1 cellular context compared by ENCODE assay signal in genomic region chr19:47112664-47113445, GRCh38.
TF ChIP-seq lines count a peak whose summit lies in the region.

No MANE protein-coding gene starts in this region.

TF ChIP-seq in HepG2, 621 proteins besides CTCF, POLR2A, EP300 and RAD21 (continued from another document and continues in another):
- TF ChIP-seq, protein P1, sequence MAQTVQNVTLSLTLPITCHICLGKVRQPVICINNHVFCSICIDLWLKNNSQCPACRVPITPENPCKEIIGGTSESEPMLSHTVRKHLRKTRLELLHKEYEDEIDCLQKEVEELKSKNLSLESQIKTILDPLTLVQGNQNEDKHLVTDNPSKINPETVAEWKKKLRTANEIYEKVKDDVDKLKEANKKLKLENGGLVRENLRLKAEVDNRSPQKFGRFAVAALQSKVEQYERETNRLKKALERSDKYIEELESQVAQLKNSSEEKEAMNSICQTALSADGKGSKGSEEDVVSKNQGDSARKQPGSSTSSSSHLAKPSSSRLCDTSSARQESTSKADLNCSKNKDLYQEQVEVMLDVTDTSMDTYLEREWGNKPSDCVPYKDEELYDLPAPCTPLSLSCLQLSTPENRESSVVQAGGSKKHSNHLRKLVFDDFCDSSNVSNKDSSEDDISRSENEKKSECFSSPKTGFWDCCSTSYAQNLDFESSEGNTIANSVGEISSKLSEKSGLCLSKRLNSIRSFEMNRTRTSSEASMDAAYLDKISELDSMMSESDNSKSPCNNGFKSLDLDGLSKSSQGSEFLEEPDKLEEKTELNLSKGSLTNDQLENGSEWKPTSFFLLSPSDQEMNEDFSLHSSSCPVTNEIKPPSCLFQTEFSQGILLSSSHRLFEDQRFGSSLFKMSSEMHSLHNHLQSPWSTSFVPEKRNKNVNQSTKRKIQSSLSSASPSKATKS (CRISPR knock-in tag; IDR thresholded peaks at IDR 0.05): no peak
- no peak for TF ChIP-seq STAT6 (CRISPR knock-in tag; IDR thresholded peaks at IDR 0.05; ENCODE audit: borderline replicate concordance)
- TF ChIP-seq JUND (CRISPR knock-in tag; IDR thresholded peaks at IDR 0.05): 0 out of 2 replicates have a peak, but pooled peaks have one; percentile 22
- TF ChIP-seq ZNF263 (CRISPR knock-in tag; IDR thresholded peaks at IDR 0.05): peak; percentile 58; the same call in 1 of the 2 replicates
- TF ChIP-seq KDM1A (CRISPR knock-in tag; IDR thresholded peaks at IDR 0.05): no peak
- TF ChIP-seq GTF3A (CRISPR knock-in tag; conservative IDR thresholded peaks at IDR 0.05): no peak
- no peak for TF ChIP-seq ZNF10 (CRISPR knock-in tag; IDR thresholded peaks at IDR 0.05; ENCODE audit: borderline replicate concordance, low read depth)
- no peak for TF ChIP-seq SNRNP70 (IDR thresholded peaks at IDR 0.05; ENCODE audit: low read depth, low read length)
- TF ChIP-seq NFYC (CRISPR knock-in tag; IDR thresholded peaks at IDR 0.05): 0 out of 2 replicates have a peak, but pooled peaks have one; percentile 30
- TF ChIP-seq, protein P2, sequence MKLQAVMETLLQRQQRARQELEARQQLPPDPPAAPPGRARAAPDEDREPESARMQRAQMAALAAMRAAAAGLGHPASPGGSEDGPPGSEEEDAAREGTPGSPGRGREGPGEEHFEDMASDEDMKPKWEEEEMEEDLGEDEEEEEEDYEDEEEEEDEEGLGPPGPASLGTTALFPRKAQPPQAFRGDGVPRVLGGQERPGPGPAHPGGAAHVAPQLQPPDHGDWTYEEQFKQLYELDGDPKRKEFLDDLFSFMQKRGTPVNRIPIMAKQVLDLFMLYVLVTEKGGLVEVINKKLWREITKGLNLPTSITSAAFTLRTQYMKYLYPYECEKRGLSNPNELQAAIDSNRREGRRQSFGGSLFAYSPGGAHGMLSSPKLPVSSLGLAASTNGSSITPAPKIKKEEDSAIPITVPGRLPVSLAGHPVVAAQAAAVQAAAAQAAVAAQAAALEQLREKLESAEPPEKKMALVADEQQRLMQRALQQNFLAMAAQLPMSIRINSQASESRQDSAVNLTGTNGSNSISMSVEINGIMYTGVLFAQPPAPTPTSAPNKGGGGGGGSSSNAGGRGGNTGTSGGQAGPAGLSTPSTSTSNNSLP (IDR thresholded peaks at IDR 0.05; ENCODE audit: low read depth, low read length): no peak
- TF ChIP-seq ZNF383 (CRISPR knock-in tag; IDR thresholded peaks at IDR 0.05; ENCODE audit: borderline replicate concordance): no peak
- TF ChIP-seq ZNF841 (CRISPR knock-in tag; IDR thresholded peaks at IDR 0.05; ENCODE audit: borderline replicate concordance): 0 out of 2 replicates have a peak, but pooled peaks have one; percentile 78
- TF ChIP-seq THRA (CRISPR knock-in tag; IDR thresholded peaks at IDR 0.05; ENCODE audit: borderline replicate concordance): no peak; the same call in 1 of the 2 replicates
- TF ChIP-seq, protein P3, sequence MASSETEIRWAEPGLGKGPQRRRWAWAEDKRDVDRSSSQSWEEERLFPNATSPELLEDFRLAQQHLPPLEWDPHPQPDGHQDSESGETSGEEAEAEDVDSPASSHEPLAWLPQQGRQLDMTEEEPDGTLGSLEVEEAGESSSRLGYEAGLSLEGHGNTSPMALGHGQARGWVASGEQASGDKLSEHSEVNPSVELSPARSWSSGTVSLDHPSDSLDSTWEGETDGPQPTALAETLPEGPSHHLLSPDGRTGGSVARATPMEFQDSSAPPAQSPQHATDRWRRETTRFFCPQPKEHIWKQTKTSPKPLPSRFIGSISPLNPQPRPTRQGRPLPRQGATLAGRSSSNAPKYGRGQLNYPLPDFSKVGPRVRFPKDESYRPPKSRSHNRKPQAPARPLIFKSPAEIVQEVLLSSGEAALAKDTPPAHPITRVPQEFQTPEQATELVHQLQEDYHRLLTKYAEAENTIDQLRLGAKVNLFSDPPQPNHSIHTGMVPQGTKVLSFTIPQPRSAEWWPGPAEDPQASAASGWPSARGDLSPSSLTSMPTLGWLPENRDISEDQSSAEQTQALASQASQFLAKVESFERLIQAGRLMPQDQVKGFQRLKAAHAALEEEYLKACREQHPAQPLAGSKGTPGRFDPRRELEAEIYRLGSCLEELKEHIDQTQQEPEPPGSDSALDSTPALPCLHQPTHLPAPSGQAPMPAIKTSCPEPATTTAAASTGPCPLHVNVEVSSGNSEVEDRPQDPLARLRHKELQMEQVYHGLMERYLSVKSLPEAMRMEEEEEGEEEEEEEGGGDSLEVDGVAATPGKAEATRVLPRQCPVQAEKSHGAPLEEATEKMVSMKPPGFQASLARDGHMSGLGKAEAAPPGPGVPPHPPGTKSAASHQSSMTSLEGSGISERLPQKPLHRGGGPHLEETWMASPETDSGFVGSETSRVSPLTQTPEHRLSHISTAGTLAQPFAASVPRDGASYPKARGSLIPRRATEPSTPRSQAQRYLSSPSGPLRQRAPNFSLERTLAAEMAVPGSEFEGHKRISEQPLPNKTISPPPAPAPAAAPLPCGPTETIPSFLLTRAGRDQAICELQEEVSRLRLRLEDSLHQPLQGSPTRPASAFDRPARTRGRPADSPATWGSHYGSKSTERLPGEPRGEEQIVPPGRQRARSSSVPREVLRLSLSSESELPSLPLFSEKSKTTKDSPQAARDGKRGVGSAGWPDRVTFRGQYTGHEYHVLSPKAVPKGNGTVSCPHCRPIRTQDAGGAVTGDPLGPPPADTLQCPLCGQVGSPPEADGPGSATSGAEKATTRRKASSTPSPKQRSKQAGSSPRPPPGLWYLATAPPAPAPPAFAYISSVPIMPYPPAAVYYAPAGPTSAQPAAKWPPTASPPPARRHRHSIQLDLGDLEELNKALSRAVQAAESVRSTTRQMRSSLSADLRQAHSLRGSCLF (CRISPR knock-in tag; IDR thresholded peaks at IDR 0.05; ENCODE audit: borderline replicate concordance): no peak
- no peak for TF ChIP-seq TEAD2 (CRISPR knock-in tag; IDR thresholded peaks at IDR 0.05)
- no peak for TF ChIP-seq SMC3 (IDR thresholded peaks at IDR 0.05; ENCODE audit: low read length)
- TF ChIP-seq HIC2 (CRISPR knock-in tag; IDR thresholded peaks at IDR 0.05; ENCODE audit: low read depth): no peak
- TF ChIP-seq ZNF589 (CRISPR knock-in tag; conservative IDR thresholded peaks at IDR 0.05): no peak
- TF ChIP-seq CREB3 (CRISPR knock-in tag; IDR thresholded peaks at IDR 0.05): no peak
- TF ChIP-seq PLRG1 (conservative IDR thresholded peaks at IDR 0.05): no peak
- TF ChIP-seq KLF9 (CRISPR knock-in tag; IDR thresholded peaks at IDR 0.05; ENCODE audit: low read depth): no peak
- TF ChIP-seq ZNF350 (CRISPR knock-in tag; IDR thresholded peaks at IDR 0.05; ENCODE audit: borderline replicate concordance, low read depth): peak; percentile 75
- TF ChIP-seq ZNF234 (CRISPR knock-in tag; conservative IDR thresholded peaks at IDR 0.05): no peak
- TF ChIP-seq YEATS2 (CRISPR knock-in tag; IDR thresholded peaks at IDR 0.05; ENCODE audit: borderline replicate concordance): peak; percentile 83
- TF ChIP-seq ZNF766 (CRISPR knock-in tag; IDR thresholded peaks at IDR 0.05; ENCODE audit: borderline replicate concordance): 0 out of 2 replicates have a peak, but pooled peaks have one; percentile 27
- peak; percentile 93 for TF ChIP-seq PATZ1 (CRISPR knock-in tag; IDR thresholded peaks at IDR 0.05)
- TF ChIP-seq, protein P4, sequence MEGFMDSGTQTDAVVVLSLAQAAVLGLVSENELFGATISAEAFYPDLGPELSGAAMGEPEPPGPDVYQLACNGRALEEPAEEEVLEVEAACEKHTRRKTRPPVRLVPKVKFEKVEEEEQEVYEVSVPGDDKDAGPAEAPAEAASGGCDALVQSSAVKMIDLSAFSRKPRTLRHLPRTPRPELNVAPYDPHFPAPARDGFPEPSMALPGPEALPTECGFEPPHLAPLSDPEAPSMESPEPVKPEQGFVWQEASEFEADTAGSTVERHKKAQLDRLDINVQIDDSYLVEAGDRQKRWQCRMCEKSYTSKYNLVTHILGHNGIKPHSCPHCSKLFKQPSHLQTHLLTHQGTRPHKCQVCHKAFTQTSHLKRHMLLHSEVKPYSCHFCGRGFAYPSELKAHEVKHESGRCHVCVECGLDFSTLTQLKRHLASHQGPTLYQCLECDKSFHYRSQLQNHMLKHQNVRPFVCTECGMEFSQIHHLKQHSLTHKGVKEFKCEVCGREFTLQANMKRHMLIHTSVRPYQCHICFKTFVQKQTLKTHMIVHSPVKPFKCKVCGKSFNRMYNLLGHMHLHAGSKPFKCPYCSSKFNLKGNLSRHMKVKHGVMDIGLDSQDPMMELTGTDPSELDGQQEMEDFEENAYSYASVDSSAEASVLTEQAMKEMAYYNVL (CRISPR knock-in tag; IDR thresholded peaks at IDR 0.05; ENCODE audit: borderline replicate concordance): no peak
- peak; percentile 93 for TF ChIP-seq POLR2AphosphoS2 (IDR thresholded peaks at IDR 0.05; ENCODE audit: low read depth, low read length)
- no peak for TF ChIP-seq SIX4 (CRISPR knock-in tag; IDR thresholded peaks at IDR 0.05)
- 0 out of 2 replicates have a peak, but pooled peaks have one; percentile 8 for TF ChIP-seq ZNF619 (CRISPR knock-in tag; IDR thresholded peaks at IDR 0.05)
- TF ChIP-seq ZNF225 (CRISPR knock-in tag; IDR thresholded peaks at IDR 0.05): peak; percentile 45; the same call in 1 of the 2 replicates
- no peak for TF ChIP-seq JUN (CRISPR knock-in tag; IDR thresholded peaks at IDR 0.05)
- TF ChIP-seq DR1 (CRISPR knock-in tag; IDR thresholded peaks at IDR 0.05): peak; percentile 90
